Comparison of ENCODE assay signal across 15 cellular contexts in genomic region chr7:155361363-155361680, GRCh38.
"Had no signal": no experiment of that assay in that cellular context is flagged by ENCODE, and none has a peak within 500 bp of the region (broad histone marks: within the 10 kb centered on the region; RNA-seq: fewer than 3 reads in every experiment).

No MANE protein-coding gene starts in this region.

- H3K9me3 Mint-ChIP-seq: activated naive CD4-positive, alpha-beta T cell treated with anti-CD3 and anti-CD28 coated beads, Interleukin-2, amount 50 U/mL, for 24 hours; mesothelial cell of epicardium; nephron had no signal

- H3K4me3 ChIP-seq: adrenal gland, esophagus squamous epithelium, hepatocyte, lung had no signal

- DNase-seq: activated CD4-positive, alpha-beta T cell treated with anti-CD3 and anti-CD28 coated beads, Interleukin-2, amount 50 U/mL, for 4 hours; activated gamma-delta T cell; adrenal gland; dermis blood vessel endothelial cell; effector memory CD4-positive, alpha-beta T cell; esophagus squamous epithelium; nucleus accumbens; stimulated activated CD8-positive, alpha-beta memory T cell treated with anti-CD3 and anti-CD28 coated beads, Interleukin-4, amount 100 ng/mL, for 48 hours; stimulated activated naive CD4-positive, alpha-beta T cell; T-helper 2 cell had no signal

- H3K4me1 Mint-ChIP-seq: activated naive CD4-positive, alpha-beta T cell treated with anti-CD3 and anti-CD28 coated beads, Interleukin-2, amount 50 U/mL, for 24 hours had no signal

- H3K36me3 Mint-ChIP-seq: activated naive CD4-positive, alpha-beta T cell treated with anti-CD3 and anti-CD28 coated beads, Interleukin-2, amount 50 U/mL, for 24 hours; mesothelial cell of epicardium had no signal

- H3K4me3 Mint-ChIP-seq: activated naive CD4-positive, alpha-beta T cell treated with anti-CD3 and anti-CD28 coated beads, Interleukin-2, amount 50 U/mL, for 24 hours; mesothelial cell of epicardium; nephron had no signal

- H3K27ac Mint-ChIP-seq: activated naive CD4-positive, alpha-beta T cell treated with anti-CD3 and anti-CD28 coated beads, Interleukin-2, amount 50 U/mL, for 24 hours; mesothelial cell of epicardium; nephron had no signal
